In the genomic region with DNA sequence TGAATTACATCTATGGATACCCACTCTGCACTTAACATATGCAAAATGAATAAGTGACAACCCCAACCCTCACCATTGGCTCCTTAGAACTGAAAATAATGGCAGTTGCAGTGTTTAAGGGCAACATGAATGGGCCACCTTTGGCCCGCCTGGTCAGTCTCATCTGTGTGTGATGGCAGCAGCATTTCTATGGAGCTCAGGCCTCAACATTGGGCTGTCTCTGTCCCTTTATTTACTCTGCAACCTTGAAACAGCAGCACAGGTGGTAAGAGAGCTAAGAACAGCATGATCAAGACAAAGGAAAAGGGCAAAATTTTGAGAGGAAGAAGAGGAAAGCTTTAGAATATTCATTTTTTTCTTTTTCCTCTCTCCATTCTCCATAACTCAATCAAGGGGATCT, we compare ENCODE assay signal across 1 cellular context.
TF ChIP-seq lines count a peak whose summit lies in the region.

No MANE protein-coding gene starts in this region.

TF ChIP-seq in HepG2, 621 proteins besides CTCF, POLR2A, EP300 and RAD21 (continued from another document and continues in another):
- TF ChIP-seq, protein P1, sequence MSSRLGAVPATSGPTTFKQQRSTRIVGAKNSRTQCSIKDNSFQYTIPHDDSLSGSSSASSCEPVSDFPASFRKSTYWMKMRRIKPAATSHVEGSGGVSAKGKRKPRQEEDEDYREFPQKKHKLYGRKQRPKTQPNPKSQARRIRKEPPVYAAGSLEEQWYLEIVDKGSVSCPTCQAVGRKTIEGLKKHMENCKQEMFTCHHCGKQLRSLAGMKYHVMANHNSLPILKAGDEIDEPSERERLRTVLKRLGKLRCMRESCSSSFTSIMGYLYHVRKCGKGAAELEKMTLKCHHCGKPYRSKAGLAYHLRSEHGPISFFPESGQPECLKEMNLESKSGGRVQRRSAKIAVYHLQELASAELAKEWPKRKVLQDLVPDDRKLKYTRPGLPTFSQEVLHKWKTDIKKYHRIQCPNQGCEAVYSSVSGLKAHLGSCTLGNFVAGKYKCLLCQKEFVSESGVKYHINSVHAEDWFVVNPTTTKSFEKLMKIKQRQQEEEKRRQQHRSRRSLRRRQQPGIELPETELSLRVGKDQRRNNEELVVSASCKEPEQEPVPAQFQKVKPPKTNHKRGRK (CRISPR knock-in tag; IDR thresholded peaks at IDR 0.05): no peak
- TF ChIP-seq POLR2G (IDR thresholded peaks at IDR 0.05; ENCODE audit: low read depth, low read length) (peak; percentile 40; the same call in 1 of the 2 replicates), KDM2A (CRISPR knock-in tag; IDR thresholded peaks at IDR 0.05; ENCODE audit: borderline replicate concordance, low read depth) (no peak), ZNF556 (CRISPR knock-in tag; IDR thresholded peaks at IDR 0.05; ENCODE audit: borderline replicate concordance) (no peak), POGZ (CRISPR knock-in tag; IDR thresholded peaks at IDR 0.05) (0 out of 2 replicates have a peak, but pooled peaks have one; percentile 27), SP1 (IDR thresholded peaks at IDR 0.05) (no peak), SP1 (CRISPR knock-in tag; IDR thresholded peaks at IDR 0.05) (no peak), NKX3-1 (CRISPR knock-in tag; IDR thresholded peaks at IDR 0.05) (no peak), ZNF10 (CRISPR knock-in tag; IDR thresholded peaks at IDR 0.05; ENCODE audit: borderline replicate concordance, low read depth) (no peak), MEF2D (CRISPR knock-in tag; IDR thresholded peaks at IDR 0.05) (no peak), ZNF850 (CRISPR knock-in tag; conservative IDR thresholded peaks at IDR 0.05) (no peak), TCF7L2 (IDR thresholded peaks at IDR 0.05; ENCODE audit: low read depth, low read length) (no peak), NR2F6 (IDR thresholded peaks at IDR 0.05) (0 out of 2 replicates have a peak, but pooled peaks have one; percentile 7), NR2F6 (CRISPR knock-in tag; IDR thresholded peaks at IDR 0.05) (no peak), GFI1 (CRISPR knock-in tag; IDR thresholded peaks at IDR 0.05; ENCODE audit: borderline replicate concordance) (no peak), YEATS4 (CRISPR knock-in tag; IDR thresholded peaks at IDR 0.05; ENCODE audit: borderline replicate concordance) (no peak), KDM6A (CRISPR knock-in tag; IDR thresholded peaks at IDR 0.05; ENCODE audit: low read depth) (no peak), SOX5 (CRISPR knock-in tag; IDR thresholded peaks at IDR 0.05; ENCODE audit: borderline replicate concordance) (0 out of 2 replicates have a peak, but pooled peaks have one; percentile 23), HOXA3 (CRISPR knock-in tag; IDR thresholded peaks at IDR 0.05) (0 out of 2 replicates have a peak, but pooled peaks have one; percentile 26), YY1 (IDR thresholded peaks at IDR 0.05; ENCODE audit: insufficient read depth, insufficient replicate concordance, low read depth, low read length) (peak; percentile 37), ZNF326 (CRISPR knock-in tag; IDR thresholded peaks at IDR 0.05; ENCODE audit: borderline replicate concordance) (no peak), FOXK1 (CRISPR knock-in tag; IDR thresholded peaks at IDR 0.05; ENCODE audit: borderline replicate concordance, low read depth) (no peak), ZKSCAN1 (IDR thresholded peaks at IDR 0.05; ENCODE audit: low read length) (no peak), NONO (IDR thresholded peaks at IDR 0.05) (no peak), NONO (CRISPR knock-in tag; conservative IDR thresholded peaks at IDR 0.05) (no peak), U2AF2 (IDR thresholded peaks at IDR 0.05; ENCODE audit: low read depth, low read length) (no peak), SAP130 (CRISPR knock-in tag; IDR thresholded peaks at IDR 0.05; ENCODE audit: low read depth) (peak; percentile 35; the same call in 1 of the 2 replicates), ZNF510 (CRISPR knock-in tag; IDR thresholded peaks at IDR 0.05; ENCODE audit: low read depth) (no peak), ZNF619 (CRISPR knock-in tag; IDR thresholded peaks at IDR 0.05) (no peak), RBFOX2 (IDR thresholded peaks at IDR 0.05; ENCODE audit: low read depth, low read length) (peak; percentile 38), ZBTB8A (CRISPR knock-in tag; IDR thresholded peaks at IDR 0.05; ENCODE audit: borderline replicate concordance, low read depth) (no peak), RARG (CRISPR knock-in tag; IDR thresholded peaks at IDR 0.05; ENCODE audit: low read depth) (no peak), BCL6 (CRISPR knock-in tag; IDR thresholded peaks at IDR 0.05) (no peak)
- TF ChIP-seq, protein P2, sequence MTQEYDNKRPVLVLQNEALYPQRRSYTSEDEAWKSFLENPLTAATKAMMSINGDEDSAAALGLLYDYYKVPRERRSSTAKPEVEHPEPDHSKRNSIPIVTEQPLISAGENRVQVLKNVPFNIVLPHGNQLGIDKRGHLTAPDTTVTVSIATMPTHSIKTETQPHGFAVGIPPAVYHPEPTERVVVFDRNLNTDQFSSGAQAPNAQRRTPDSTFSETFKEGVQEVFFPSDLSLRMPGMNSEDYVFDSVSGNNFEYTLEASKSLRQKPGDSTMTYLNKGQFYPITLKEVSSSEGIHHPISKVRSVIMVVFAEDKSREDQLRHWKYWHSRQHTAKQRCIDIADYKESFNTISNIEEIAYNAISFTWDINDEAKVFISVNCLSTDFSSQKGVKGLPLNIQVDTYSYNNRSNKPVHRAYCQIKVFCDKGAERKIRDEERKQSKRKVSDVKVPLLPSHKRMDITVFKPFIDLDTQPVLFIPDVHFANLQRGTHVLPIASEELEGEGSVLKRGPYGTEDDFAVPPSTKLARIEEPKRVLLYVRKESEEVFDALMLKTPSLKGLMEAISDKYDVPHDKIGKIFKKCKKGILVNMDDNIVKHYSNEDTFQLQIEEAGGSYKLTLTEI (CRISPR knock-in tag; conservative IDR thresholded peaks at IDR 0.05): no peak
- TF ChIP-seq, protein P3, sequence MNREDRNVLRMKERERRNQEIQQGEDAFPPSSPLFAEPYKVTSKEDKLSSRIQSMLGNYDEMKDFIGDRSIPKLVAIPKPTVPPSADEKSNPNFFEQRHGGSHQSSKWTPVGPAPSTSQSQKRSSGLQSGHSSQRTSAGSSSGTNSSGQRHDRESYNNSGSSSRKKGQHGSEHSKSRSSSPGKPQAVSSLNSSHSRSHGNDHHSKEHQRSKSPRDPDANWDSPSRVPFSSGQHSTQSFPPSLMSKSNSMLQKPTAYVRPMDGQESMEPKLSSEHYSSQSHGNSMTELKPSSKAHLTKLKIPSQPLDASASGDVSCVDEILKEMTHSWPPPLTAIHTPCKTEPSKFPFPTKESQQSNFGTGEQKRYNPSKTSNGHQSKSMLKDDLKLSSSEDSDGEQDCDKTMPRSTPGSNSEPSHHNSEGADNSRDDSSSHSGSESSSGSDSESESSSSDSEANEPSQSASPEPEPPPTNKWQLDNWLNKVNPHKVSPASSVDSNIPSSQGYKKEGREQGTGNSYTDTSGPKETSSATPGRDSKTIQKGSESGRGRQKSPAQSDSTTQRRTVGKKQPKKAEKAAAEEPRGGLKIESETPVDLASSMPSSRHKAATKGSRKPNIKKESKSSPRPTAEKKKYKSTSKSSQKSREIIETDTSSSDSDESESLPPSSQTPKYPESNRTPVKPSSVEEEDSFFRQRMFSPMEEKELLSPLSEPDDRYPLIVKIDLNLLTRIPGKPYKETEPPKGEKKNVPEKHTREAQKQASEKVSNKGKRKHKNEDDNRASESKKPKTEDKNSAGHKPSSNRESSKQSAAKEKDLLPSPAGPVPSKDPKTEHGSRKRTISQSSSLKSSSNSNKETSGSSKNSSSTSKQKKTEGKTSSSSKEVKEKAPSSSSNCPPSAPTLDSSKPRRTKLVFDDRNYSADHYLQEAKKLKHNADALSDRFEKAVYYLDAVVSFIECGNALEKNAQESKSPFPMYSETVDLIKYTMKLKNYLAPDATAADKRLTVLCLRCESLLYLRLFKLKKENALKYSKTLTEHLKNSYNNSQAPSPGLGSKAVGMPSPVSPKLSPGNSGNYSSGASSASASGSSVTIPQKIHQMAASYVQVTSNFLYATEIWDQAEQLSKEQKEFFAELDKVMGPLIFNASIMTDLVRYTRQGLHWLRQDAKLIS (CRISPR knock-in tag; IDR thresholded peaks at IDR 0.05): no peak
- TF ChIP-seq, protein P4, sequence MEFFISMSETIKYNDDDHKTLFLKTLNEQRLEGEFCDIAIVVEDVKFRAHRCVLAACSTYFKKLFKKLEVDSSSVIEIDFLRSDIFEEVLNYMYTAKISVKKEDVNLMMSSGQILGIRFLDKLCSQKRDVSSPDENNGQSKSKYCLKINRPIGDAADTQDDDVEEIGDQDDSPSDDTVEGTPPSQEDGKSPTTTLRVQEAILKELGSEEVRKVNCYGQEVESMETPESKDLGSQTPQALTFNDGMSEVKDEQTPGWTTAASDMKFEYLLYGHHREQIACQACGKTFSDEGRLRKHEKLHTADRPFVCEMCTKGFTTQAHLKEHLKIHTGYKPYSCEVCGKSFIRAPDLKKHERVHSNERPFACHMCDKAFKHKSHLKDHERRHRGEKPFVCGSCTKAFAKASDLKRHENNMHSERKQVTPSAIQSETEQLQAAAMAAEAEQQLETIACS (CRISPR knock-in tag; IDR thresholded peaks at IDR 0.05): no peak
- TF ChIP-seq, protein P5, sequence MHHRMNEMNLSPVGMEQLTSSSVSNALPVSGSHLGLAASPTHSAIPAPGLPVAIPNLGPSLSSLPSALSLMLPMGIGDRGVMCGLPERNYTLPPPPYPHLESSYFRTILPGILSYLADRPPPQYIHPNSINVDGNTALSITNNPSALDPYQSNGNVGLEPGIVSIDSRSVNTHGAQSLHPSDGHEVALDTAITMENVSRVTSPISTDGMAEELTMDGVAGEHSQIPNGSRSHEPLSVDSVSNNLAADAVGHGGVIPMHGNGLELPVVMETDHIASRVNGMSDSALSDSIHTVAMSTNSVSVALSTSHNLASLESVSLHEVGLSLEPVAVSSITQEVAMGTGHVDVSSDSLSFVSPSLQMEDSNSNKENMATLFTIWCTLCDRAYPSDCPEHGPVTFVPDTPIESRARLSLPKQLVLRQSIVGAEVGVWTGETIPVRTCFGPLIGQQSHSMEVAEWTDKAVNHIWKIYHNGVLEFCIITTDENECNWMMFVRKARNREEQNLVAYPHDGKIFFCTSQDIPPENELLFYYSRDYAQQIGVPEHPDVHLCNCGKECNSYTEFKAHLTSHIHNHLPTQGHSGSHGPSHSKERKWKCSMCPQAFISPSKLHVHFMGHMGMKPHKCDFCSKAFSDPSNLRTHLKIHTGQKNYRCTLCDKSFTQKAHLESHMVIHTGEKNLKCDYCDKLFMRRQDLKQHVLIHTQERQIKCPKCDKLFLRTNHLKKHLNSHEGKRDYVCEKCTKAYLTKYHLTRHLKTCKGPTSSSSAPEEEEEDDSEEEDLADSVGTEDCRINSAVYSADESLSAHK (CRISPR knock-in tag; IDR thresholded peaks at IDR 0.05; ENCODE audit: borderline replicate concordance): no peak
- TF ChIP-seq, protein P6, sequence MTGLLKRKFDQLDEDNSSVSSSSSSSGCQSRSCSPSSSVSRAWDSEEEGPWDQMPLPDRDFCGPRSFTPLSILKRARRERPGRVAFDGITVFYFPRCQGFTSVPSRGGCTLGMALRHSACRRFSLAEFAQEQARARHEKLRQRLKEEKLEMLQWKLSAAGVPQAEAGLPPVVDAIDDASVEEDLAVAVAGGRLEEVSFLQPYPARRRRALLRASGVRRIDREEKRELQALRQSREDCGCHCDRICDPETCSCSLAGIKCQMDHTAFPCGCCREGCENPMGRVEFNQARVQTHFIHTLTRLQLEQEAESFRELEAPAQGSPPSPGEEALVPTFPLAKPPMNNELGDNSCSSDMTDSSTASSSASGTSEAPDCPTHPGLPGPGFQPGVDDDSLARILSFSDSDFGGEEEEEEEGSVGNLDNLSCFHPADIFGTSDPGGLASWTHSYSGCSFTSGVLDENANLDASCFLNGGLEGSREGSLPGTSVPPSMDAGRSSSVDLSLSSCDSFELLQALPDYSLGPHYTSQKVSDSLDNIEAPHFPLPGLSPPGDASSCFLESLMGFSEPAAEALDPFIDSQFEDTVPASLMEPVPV (CRISPR knock-in tag; IDR thresholded peaks at IDR 0.05): no peak
- TF ChIP-seq, protein P7, sequence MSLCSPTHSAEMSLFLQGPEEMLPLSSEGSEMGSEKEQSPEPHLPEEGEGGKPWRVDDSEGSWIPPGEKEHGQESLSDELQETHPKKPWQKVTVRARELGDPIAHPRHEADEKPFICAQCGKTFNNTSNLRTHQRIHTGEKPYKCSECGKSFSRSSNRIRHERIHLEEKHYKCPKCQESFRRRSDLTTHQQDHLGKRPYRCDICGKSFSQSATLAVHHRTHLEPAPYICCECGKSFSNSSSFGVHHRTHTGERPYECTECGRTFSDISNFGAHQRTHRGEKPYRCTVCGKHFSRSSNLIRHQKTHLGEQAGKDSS (CRISPR knock-in tag; IDR thresholded peaks at IDR 0.05; ENCODE audit: borderline replicate concordance, low read depth): no peak
- TF ChIP-seq, protein P8, sequence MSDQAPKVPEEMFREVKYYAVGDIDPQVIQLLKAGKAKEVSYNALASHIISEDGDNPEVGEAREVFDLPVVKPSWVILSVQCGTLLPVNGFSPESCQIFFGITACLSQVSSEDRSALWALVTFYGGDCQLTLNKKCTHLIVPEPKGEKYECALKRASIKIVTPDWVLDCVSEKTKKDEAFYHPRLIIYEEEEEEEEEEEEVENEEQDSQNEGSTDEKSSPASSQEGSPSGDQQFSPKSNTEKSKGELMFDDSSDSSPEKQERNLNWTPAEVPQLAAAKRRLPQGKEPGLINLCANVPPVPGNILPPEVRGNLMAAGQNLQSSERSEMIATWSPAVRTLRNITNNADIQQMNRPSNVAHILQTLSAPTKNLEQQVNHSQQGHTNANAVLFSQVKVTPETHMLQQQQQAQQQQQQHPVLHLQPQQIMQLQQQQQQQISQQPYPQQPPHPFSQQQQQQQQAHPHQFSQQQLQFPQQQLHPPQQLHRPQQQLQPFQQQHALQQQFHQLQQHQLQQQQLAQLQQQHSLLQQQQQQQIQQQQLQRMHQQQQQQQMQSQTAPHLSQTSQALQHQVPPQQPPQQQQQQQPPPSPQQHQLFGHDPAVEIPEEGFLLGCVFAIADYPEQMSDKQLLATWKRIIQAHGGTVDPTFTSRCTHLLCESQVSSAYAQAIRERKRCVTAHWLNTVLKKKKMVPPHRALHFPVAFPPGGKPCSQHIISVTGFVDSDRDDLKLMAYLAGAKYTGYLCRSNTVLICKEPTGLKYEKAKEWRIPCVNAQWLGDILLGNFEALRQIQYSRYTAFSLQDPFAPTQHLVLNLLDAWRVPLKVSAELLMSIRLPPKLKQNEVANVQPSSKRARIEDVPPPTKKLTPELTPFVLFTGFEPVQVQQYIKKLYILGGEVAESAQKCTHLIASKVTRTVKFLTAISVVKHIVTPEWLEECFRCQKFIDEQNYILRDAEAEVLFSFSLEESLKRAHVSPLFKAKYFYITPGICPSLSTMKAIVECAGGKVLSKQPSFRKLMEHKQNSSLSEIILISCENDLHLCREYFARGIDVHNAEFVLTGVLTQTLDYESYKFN (CRISPR knock-in tag; conservative IDR thresholded peaks at IDR 0.05): 0 out of 2 replicates have a peak, but pooled peaks have one; percentile 12
- TF ChIP-seq, protein P9, sequence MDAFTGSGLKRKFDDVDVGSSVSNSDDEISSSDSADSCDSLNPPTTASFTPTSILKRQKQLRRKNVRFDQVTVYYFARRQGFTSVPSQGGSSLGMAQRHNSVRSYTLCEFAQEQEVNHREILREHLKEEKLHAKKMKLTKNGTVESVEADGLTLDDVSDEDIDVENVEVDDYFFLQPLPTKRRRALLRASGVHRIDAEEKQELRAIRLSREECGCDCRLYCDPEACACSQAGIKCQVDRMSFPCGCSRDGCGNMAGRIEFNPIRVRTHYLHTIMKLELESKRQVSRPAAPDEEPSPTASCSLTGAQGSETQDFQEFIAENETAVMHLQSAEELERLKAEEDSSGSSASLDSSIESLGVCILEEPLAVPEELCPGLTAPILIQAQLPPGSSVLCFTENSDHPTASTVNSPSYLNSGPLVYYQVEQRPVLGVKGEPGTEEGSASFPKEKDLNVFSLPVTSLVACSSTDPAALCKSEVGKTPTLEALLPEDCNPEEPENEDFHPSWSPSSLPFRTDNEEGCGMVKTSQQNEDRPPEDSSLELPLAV (CRISPR knock-in tag; conservative IDR thresholded peaks at IDR 0.05; ENCODE audit: low read depth): no peak
